ENCODE assay signal across 1 cellular context in the genomic region with DNA sequence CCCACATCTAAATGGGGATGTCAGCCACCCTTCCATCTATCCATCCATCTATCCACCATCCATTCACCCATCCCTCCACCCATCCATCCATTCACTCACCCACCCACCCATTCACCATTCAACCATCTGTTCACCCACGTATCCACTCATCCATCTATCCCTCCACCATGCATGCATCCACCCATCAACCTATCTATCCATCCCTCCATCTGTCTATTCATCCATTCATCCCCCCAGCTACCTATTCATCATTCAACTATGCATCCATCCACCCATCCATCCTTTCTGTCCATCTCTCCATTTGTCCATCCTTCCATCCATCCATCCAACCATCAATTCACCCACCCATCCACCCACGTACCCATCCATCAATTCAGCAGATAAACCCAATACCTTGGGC.
TF ChIP-seq lines count a peak whose summit lies in the region.

No MANE protein-coding gene starts in this region.

TF ChIP-seq in HepG2, 621 proteins besides CTCF, POLR2A, EP300 and RAD21:
- TF ChIP-seq RBFOX2 (IDR thresholded peaks at IDR 0.05; ENCODE audit: low read depth, low read length) (peak; percentile 54; the same call in 1 of the 2 replicates), HNRNPK (IDR thresholded peaks at IDR 0.05; ENCODE audit: low read depth, low read length, poor library complexity, severe bottlenecking) (peak; percentile 32), ZNF775 (CRISPR knock-in tag; IDR thresholded peaks at IDR 0.05; ENCODE audit: borderline replicate concordance) (no peak), PAF1 (CRISPR knock-in tag; IDR thresholded peaks at IDR 0.05) (peak; percentile 75), NBN (conservative IDR thresholded peaks at IDR 0.05) (no peak)
- TF ChIP-seq, protein P1, sequence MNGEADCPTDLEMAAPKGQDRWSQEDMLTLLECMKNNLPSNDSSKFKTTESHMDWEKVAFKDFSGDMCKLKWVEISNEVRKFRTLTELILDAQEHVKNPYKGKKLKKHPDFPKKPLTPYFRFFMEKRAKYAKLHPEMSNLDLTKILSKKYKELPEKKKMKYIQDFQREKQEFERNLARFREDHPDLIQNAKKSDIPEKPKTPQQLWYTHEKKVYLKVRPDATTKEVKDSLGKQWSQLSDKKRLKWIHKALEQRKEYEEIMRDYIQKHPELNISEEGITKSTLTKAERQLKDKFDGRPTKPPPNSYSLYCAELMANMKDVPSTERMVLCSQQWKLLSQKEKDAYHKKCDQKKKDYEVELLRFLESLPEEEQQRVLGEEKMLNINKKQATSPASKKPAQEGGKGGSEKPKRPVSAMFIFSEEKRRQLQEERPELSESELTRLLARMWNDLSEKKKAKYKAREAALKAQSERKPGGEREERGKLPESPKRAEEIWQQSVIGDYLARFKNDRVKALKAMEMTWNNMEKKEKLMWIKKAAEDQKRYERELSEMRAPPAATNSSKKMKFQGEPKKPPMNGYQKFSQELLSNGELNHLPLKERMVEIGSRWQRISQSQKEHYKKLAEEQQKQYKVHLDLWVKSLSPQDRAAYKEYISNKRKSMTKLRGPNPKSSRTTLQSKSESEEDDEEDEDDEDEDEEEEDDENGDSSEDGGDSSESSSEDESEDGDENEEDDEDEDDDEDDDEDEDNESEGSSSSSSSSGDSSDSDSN (CRISPR knock-in tag; IDR thresholded peaks at IDR 0.05) = 0 out of 2 replicates have a peak, but pooled peaks have one; percentile 5
TF ChIP-seq in HepG2: peak in this region for 4.
